ENCODE assay signal across 12 cellular contexts in genomic region chr4:137519406-137519805, GRCh38. TPM values are rescaled to one million over a fixed set of nuclear protein-coding genes. Genes with fewer than 3 reads are reported as not detected.
DNase-seq lines count a peak whose midpoint lies in the region; ATAC-seq and TF ChIP-seq lines count a peak whose summit lies in the region.
"Had no signal": no experiment of that assay in that cellular context is flagged by ENCODE, and none has a peak within 500 bp of the region (broad histone marks: within the 10 kb centered on the region; RNA-seq: fewer than 3 reads in every experiment).

No MANE protein-coding gene starts in this region.

- peaks cover 3% of the 10 kb centered on the region for H3K4me1 ChIP-seq in foreskin keratinocyte
- H3K4me1 ChIP-seq in tibial artery = peaks cover 0 to 60% (median 10%) of the 10 kb centered on the region in 4 donors
- H3K4me1 ChIP-seq: suprapubic skin had no signal

- peak; percentile 64 for ATAC-seq in foreskin keratinocyte
- no peak for ATAC-seq in GM19324 (IDR thresholded peaks at IDR 0.05; ENCODE audit: low FRiP score, unreplicated experiment)
- ATAC-seq: left lobe of liver had no signal

- no peaks in the 10 kb centered on the region for H3K9me3 ChIP-seq in tibial artery
- H3K9me3 ChIP-seq: suprapubic skin had no signal

- H3K36me3 ChIP-seq in tibial artery = peaks cover 11 to 15% (median 12%) of the 10 kb centered on the region in 3 donors

- H3K27me3 ChIP-seq in foreskin keratinocyte (no peaks in the 10 kb centered on the region), tibial artery (no peaks in the 10 kb centered on the region)
- H3K27me3 ChIP-seq: suprapubic skin had no signal

- in situ Hi-C loops in astrocyte of the cerebellum (cut with HindIII; ENCODE audit: low sequenced_read_pairs) = no loop called here

- H3K4me3 ChIP-seq in LNCaP clone FGC (ENCODE audit: low read depth, low read length) (no peak overlapping the region), astrocyte of the cerebellum (ENCODE audit: low read depth, low read length) (no peak overlapping the region), tibial artery (no peak overlapping the region)
- H3K4me3 ChIP-seq: suprapubic skin had no signal

- intact Hi-C loops in tibial artery (cut with DNase I; ENCODE audit: low total_unique reads) = loop anchor here (10.0 kb wide), 1 partner anchor 155 kb away; no protein-coding TSS in a partner anchor

- peak; percentile 22 for DNase-seq in LNCaP clone FGC (ENCODE audit: low read depth)
- peak; percentile 37 for DNase-seq in astrocyte of the cerebellum (ENCODE audit: low read depth)
- DNase-seq in foreskin keratinocyte = peak in 1 of 2 donors; percentile 55
- no peak for DNase-seq in tibial artery
- DNase-seq in A172 (ENCODE audit: low spot score) = no peak
- no peak for DNase-seq in cerebellar nuclear complex (lab: John Stamatoyannopoulos, UW)
- DNase-seq: NCI-H1417 treated with DMSO at 0.1 percent for 48 hours, RPMI8226, small intestine had no signal

- H3K27ac ChIP-seq in foreskin keratinocyte (no peak overlapping the region), tibial artery (peak overlapping the region; percentile 66 to 92)
- H3K27ac ChIP-seq: suprapubic skin had no signal

- no peak for TF ChIP-seq CTCF in LNCaP clone FGC (IDR thresholded peaks at IDR 0.05; ENCODE audit: control insufficient read depth, extremely low read depth, insufficient read depth)
- no peak for TF ChIP-seq CTCF in astrocyte of the cerebellum (IDR thresholded peaks at IDR 0.05; ENCODE audit: low read depth, low read length, missing control alignments)
- TF ChIP-seq CTCF in foreskin keratinocyte (conservative IDR thresholded peaks at IDR 0.05) = no peak
- no peak for TF ChIP-seq CTCF in tibial artery (IDR thresholded peaks at IDR 0.05)

RNA-seq across cellular contexts. Expression of gene PCDH18, which starts 12.9 kb away (rescaled TPM):
- total RNA-seq in foreskin keratinocyte = 0.28 and 0.48 TPM in 2 replicates
- polyA plus RNA-seq in foreskin keratinocyte = 0.04 and 0.10 TPM in 2 replicates
- 2.5 and 4.2 TPM in 2 replicates for total RNA-seq in A172 (2014; rRNA removed; shearing (Covaris generic))

Comparison
In these comparisons a context has a peak if more than half of its experiments do, and no peak if none do; other contexts are left out.
1. DNase-seq: peak in LNCaP clone FGC (single experiment) and astrocyte of the cerebellum (single experiment); none in tibial artery (0 of 2), A172 (single experiment) and cerebellar nuclear complex (0 of 2).